ENCODE assay signal across 8 cellular contexts in genomic region chr7:43454936-43455518, GRCh38.
DNase-seq lines count a peak whose midpoint lies in the region; ATAC-seq and TF ChIP-seq lines count a peak whose summit lies in the region.

No MANE protein-coding gene starts in this region.

- TF ChIP-seq CTCF in right atrium auricular region (IDR thresholded peaks at IDR 0.05) (peak; percentile 17 to 50), nephron progenitor cell (IDR thresholded peaks at IDR 0.05) (peak; percentile 54)

- no peaks in the 10 kb centered on the region for H3K9me3 Mint-ChIP-seq in nephron progenitor cell

- H3K4me1 ChIP-seq in right atrium auricular region = no peaks in the 10 kb centered on the region

- no peaks in the 10 kb centered on the region for H3K36me3 Mint-ChIP-seq in nephron progenitor cell (ENCODE audit: low read depth)

- no peak overlapping the region for H3K27ac ChIP-seq in right atrium auricular region

- H3K9me3 ChIP-seq in right atrium auricular region = no peaks in the 10 kb centered on the region

- no peak overlapping the region for H3K4me3 ChIP-seq in right atrium auricular region

- H3K36me3 ChIP-seq in right atrium auricular region = no peaks in the 10 kb centered on the region

- H3K27me3 ChIP-seq in right atrium auricular region = no peaks in the 10 kb centered on the region

- DNase-seq in right atrium auricular region (ENCODE audit: low spot score) = no peak
- DNase-seq in Right ventricle myocardium inferior (ENCODE audit: missing footprints) = no peak
- peak; percentile 25 for DNase-seq in NOMO-1 treated with dmso at 0.1 percent for 144 hours (lab: John Stamatoyannopoulos, UW; ENCODE audit: unreplicated experiment)
- DNase-seq in dermis microvascular lymphatic vessel endothelial cell (ENCODE audit: low read depth in 2 of 2) = peak; percentile 41 to 54
- no peak for DNase-seq in nephron progenitor cell
- DNase-seq in activated CD4-positive, alpha-beta T cell treated with anti-CD3 and anti-CD28 coated beads for 48 hours = no peak

- no peak overlapping the region for H3K27ac Mint-ChIP-seq in nephron progenitor cell

- no peak for ATAC-seq in Right ventricle myocardium inferior
- ATAC-seq in HG02678 (IDR thresholded peaks at IDR 0.05; ENCODE audit: unreplicated experiment) = peak; percentile 69
- ATAC-seq in GM18520 (IDR thresholded peaks at IDR 0.05; ENCODE audit: unreplicated experiment) = no peak

- peaks cover 19% of the 10 kb centered on the region for H3K4me1 Mint-ChIP-seq in nephron progenitor cell

- H3K27me3 Mint-ChIP-seq in nephron progenitor cell (ENCODE audit: low read depth, poor library complexity) = no peaks in the 10 kb centered on the region

- no peak overlapping the region for H3K4me3 Mint-ChIP-seq in nephron progenitor cell

- intact Hi-C loops in Right ventricle myocardium inferior (cut with DNase I) = loop anchor here (5.0 to 10.0 kb wide), 2 partner anchors 267 to 380 kb away; no protein-coding TSS in a partner anchor

Comparison
In these comparisons a context has a peak if more than half of its experiments do, and no peak if none do; other contexts are left out.
1. DNase-seq: peak in NOMO-1 treated with dmso at 0.1 percent for 144 hours (single experiment) and dermis microvascular lymphatic vessel endothelial cell (2 of 2); none in right atrium auricular region (single experiment), Right ventricle myocardium inferior (single experiment), nephron progenitor cell (single experiment) and activated CD4-positive, alpha-beta T cell treated with anti-CD3 and anti-CD28 coated beads for 48 hours (single experiment).